In the genomic region with DNA sequence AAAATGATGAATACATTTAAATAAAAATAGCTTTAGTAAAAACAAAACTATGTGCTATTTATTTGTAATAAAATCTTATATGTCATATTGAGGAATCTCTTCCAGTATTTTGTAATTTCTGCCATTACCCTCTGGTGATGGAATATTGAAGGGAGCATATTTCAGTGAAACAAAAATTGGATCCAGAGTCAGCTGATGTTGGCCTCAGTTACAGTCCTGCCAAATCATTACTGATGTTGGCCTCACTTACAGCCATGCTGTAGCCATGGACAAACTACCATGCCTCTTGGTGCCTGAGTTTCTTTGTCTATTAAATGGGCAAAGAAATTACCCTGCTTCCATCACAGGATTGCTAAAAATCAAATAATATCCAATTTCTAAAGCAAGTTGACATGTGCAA, we compare ENCODE assay signal across 7 cellular contexts.
"Had no signal": no experiment of that assay in that cellular context is flagged by ENCODE, and none has a peak within 500 bp of the region (broad histone marks: within the 10 kb centered on the region; RNA-seq: fewer than 3 reads in every experiment).

No MANE protein-coding gene starts in this region.

- H3K27ac ChIP-seq: HL-60 had no signal

- H3K4me3 ChIP-seq: GM23338 had no signal

- FAIRE-seq: H1, H54 had no signal

- DNase-seq: H9, HCEC 1CT, KBM-7 had no signal

- ATAC-seq: GM23338 had no signal

- H3K4me2 ChIP-seq: GM23338 had no signal

- H2AFZ ChIP-seq: GM23338 had no signal
